Comparison of ENCODE assay signal across 1 cellular context in genomic region chr6:26122793-26123674, GRCh38.
TF ChIP-seq lines count a peak whose summit lies in the region.

No MANE protein-coding gene starts in this region.

TF ChIP-seq in H1, 55 proteins besides CTCF, POLR2A, EP300 and RAD21 (continued from another document):
- TF ChIP-seq ATF2 (IDR thresholded peaks at IDR 0.05; ENCODE audit: low read length), result peak; percentile 97
- TF ChIP-seq TBP (IDR thresholded peaks at IDR 0.05; ENCODE audit: low read depth, low read length), result peak; percentile 91
- TF ChIP-seq JUN (IDR thresholded peaks at IDR 0.05; ENCODE audit: low read depth, low read length), result no peak
- TF ChIP-seq JUND (IDR thresholded peaks at IDR 0.05; ENCODE audit: low read length), result no peak
- no peak for TF ChIP-seq TAF7 (optimal IDR thresholded peaks at IDR 0.05; ENCODE audit: borderline replicate concordance, low read depth, low read length)
- no peak for TF ChIP-seq CBX5 (IDR thresholded peaks at IDR 0.05; ENCODE audit: low read depth, low read length)
- peak; percentile 79 for TF ChIP-seq CREB1 (IDR thresholded peaks at IDR 0.05)
- TF ChIP-seq SRF (IDR thresholded peaks at IDR 0.05; ENCODE audit: low read depth, low read length), result no peak
- peak; percentile 88 for TF ChIP-seq CHD2 (IDR thresholded peaks at IDR 0.05; ENCODE audit: low read length)
- no peak for TF ChIP-seq CTBP2 (IDR thresholded peaks at IDR 0.05; ENCODE audit: borderline replicate concordance, insufficient read depth, insufficient read length, low read length)
- peak; percentile 85 for TF ChIP-seq TAF1 (IDR thresholded peaks at IDR 0.05; ENCODE audit: low read depth, low read length)
- TF ChIP-seq SIRT6 (IDR thresholded peaks at IDR 0.05; ENCODE audit: low read length), result peak; percentile 49
- TF ChIP-seq CHD1 (IDR thresholded peaks at IDR 0.05; ENCODE audit: low read depth, low read length), result peak; percentile 40; the same call in 1 of the 2 replicates
- no peak for TF ChIP-seq GTF2F1 (IDR thresholded peaks at IDR 0.05; ENCODE audit: borderline replicate concordance, low read depth, low read length)
- peak; percentile 24; the same call in 1 of the 2 replicates for TF ChIP-seq PHF8 (conservative IDR thresholded peaks at IDR 0.05; ENCODE audit: low read depth, low read length)
- TF ChIP-seq BACH1 (IDR thresholded peaks at IDR 0.05; ENCODE audit: low read length), result no peak
- TF ChIP-seq RFX5 (IDR thresholded peaks at IDR 0.05; ENCODE audit: borderline replicate concordance, low read depth, low read length), result no peak
- peak; percentile 96 for TF ChIP-seq SP4 (IDR thresholded peaks at IDR 0.05; ENCODE audit: low read length)
- TF ChIP-seq SIX5 (IDR thresholded peaks at IDR 0.05; ENCODE audit: low read depth, low read length), result no peak
- no peak for TF ChIP-seq ATF3 (IDR thresholded peaks at IDR 0.05; ENCODE audit: insufficient read depth, low read depth, low read length)
- TF ChIP-seq TEAD4 (IDR thresholded peaks at IDR 0.05; ENCODE audit: low read depth, low read length), result no peak
- no peak for TF ChIP-seq BCL11A (IDR thresholded peaks at IDR 0.05; ENCODE audit: low read depth in 2 of 2, low read length in 2 of 2)
- TF ChIP-seq POLR2AphosphoS5 (IDR thresholded peaks at IDR 0.05; ENCODE audit: low read depth, low read length), result peak; percentile 98
- TF ChIP-seq KDM1A (IDR thresholded peaks at IDR 0.05; ENCODE audit: borderline replicate concordance, low read length), result no peak
- TF ChIP-seq HDAC6 (IDR thresholded peaks at IDR 0.05; ENCODE audit: low read depth, low read length), result no peak
- no peak for TF ChIP-seq NRF1 (IDR thresholded peaks at IDR 0.05; ENCODE audit: low read depth, low read length)
- TF ChIP-seq GABPA (IDR thresholded peaks at IDR 0.05; ENCODE audit: borderline replicate concordance, insufficient read depth, low read length), result no peak
- TF ChIP-seq TCF12 (IDR thresholded peaks at IDR 0.05; ENCODE audit: low read depth, low read length), result peak; percentile 87; the same call in 1 of the 2 replicates
- no peak for TF ChIP-seq BRCA1 (IDR thresholded peaks at IDR 0.05; ENCODE audit: low read depth, low read length)
- no peak for TF ChIP-seq RNF2 (IDR thresholded peaks at IDR 0.05; ENCODE audit: borderline replicate concordance, low read depth, low read length, missing control alignments, poor library complexity, severe bottlenecking)
- TF ChIP-seq SAP30 (IDR thresholded peaks at IDR 0.05; ENCODE audit: insufficient read depth, insufficient replicate concordance, low read length), result peak; percentile 65
- no peak for TF ChIP-seq ASH2L (IDR thresholded peaks at IDR 0.05; ENCODE audit: low read length)
- no peak for TF ChIP-seq USF2 (IDR thresholded peaks at IDR 0.05; ENCODE audit: low read length)
- TF ChIP-seq MAX (IDR thresholded peaks at IDR 0.05), result peak; percentile 41; the same call in 1 of the 2 replicates
- no peak for TF ChIP-seq SUZ12 (IDR thresholded peaks at IDR 0.05; ENCODE audit: low read length)
- TF ChIP-seq FOSL1 (IDR thresholded peaks at IDR 0.05; ENCODE audit: insufficient read depth, low read depth, low read length), result no peak
- peak; percentile 19 for TF ChIP-seq KDM4A (IDR thresholded peaks at IDR 0.05; ENCODE audit: low read depth, low read length, severe bottlenecking)
- 0 out of 2 replicates have a peak, but pooled peaks have one; percentile 37 for TF ChIP-seq KDM5A (IDR thresholded peaks at IDR 0.05; ENCODE audit: low read length)
- no peak for TF ChIP-seq CHD7 (IDR thresholded peaks at IDR 0.05; ENCODE audit: insufficient replicate concordance, low read length)
- no peak for TF ChIP-seq RXRA (IDR thresholded peaks at IDR 0.05; ENCODE audit: insufficient read depth, low read depth, low read length)
- TF ChIP-seq ZNF274 (IDR thresholded peaks at IDR 0.05; ENCODE audit: borderline replicate concordance, extremely low read depth, low read length), result no peak
- TF ChIP-seq HDAC2 (IDR thresholded peaks at IDR 0.05; ENCODE audit: borderline replicate concordance in 1 of 2, low read depth in 2 of 2, low read length in 2 of 2), result peak in 1 of 2 experiments; percentile 77; a peak in 1 of 4 replicates
- no peak for TF ChIP-seq NANOG (IDR thresholded peaks at IDR 0.05; ENCODE audit: insufficient read depth, low read depth, low read length, poor library complexity, severe bottlenecking)
- TF ChIP-seq RBBP5 (IDR thresholded peaks at IDR 0.05; ENCODE audit: borderline replicate concordance, low read depth, low read length), result no peak
- no peak for TF ChIP-seq E2F6 (IDR thresholded peaks at IDR 0.05)
- peak; percentile 94 for TF ChIP-seq SP1 (IDR thresholded peaks at IDR 0.05; ENCODE audit: low read depth, low read length)
- no peak for TF ChIP-seq POU5F1 (IDR thresholded peaks at IDR 0.05; ENCODE audit: low read depth, low read length)
- peak; percentile 58; the same call in 1 of the 2 replicates for TF ChIP-seq MAFK (IDR thresholded peaks at IDR 0.05; ENCODE audit: low read depth, low read length)
